ENCODE assay signal across 8 cellular contexts in the genomic region with DNA sequence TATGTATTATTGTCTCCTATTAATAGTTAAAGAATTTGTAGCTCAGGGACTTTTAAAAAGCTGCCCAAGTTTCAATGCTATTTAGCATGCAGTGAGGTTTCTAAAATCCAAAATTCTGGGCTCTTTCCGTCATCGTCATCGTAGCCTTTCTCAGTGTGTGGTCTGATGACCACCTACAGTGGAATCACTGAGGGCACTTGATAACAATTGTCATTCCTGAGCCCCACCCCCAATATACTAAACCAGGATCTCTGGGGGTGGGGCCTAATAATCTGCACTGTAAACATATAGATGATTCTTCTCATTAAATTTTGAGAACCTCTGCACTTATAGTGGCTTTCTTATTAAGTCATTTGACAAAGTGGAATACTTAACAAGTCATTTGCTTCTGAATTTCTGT.
"Had no signal": no experiment of that assay in that cellular context is flagged by ENCODE, and none has a peak within 500 bp of the region (broad histone marks: within the 10 kb centered on the region; RNA-seq: fewer than 3 reads in every experiment).

No MANE protein-coding gene starts in this region.

- H3K4me1 Mint-ChIP-seq: IgD-negative memory B cell had no signal

- H3K4me2 ChIP-seq: KMS-11 had no signal

- H3K9ac ChIP-seq: GM23248, KMS-11 had no signal

- ATAC-seq: HepG2 had no signal

- H3K27ac Mint-ChIP-seq: IgD-negative memory B cell had no signal

- H3K4me3 ChIP-seq: GM23248 had no signal

- H3K4me3 Mint-ChIP-seq: H9, IgD-negative memory B cell had no signal

- DNase-seq: GM23248, H9, HCEC 1CT, KBM-7 had no signal

- FAIRE-seq: HepG2 had no signal

- H2AFZ ChIP-seq: GM23248 had no signal

- H3K27ac ChIP-seq: GM23248, HL-60, KMS-11 had no signal
